In the genomic region with DNA sequence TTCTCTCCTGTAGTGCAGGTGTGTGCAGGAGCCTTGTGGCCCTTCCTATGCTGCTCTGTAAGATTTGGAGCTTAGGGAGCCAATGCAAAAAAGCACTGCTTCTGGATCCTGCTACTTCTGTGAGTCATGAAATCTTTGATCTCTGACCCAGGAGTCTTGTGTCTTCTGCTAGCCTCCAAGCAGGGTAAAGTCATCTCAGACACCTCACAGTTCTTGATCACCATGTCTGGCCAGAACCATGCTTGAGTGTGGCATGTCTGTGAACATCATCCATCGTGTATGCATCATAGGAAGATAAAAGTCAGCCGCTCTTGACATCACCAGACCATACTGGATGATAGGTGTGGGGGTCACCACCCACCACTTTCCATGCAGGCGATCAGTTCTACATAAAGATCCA, we compare ENCODE assay signal across 24 cellular contexts.
"Had no signal": no experiment of that assay in that cellular context is flagged by ENCODE, and none has a peak within 500 bp of the region (broad histone marks: within the 10 kb centered on the region; RNA-seq: fewer than 3 reads in every experiment).

No MANE protein-coding gene starts in this region.

- H3K4me1 ChIP-seq: foreskin keratinocyte had no signal

- H3K9me3 ChIP-seq: gastrocnemius medialis, heart left ventricle had no signal

- ATAC-seq: effector memory CD8-positive, alpha-beta T cell; foreskin keratinocyte; heart left ventricle had no signal

- H3K9me3 Mint-ChIP-seq: activated T-helper 2 cell treated with anti-CD3 and anti-CD28 coated beads, Interferon-gamma antibody, Interleukin-2, Interleukin-4, amounts not matched to agents 10 μg/mL and 5 μg/mL and 100 μg/mL, durations not matched to agents 14 hours and 24 hours and 36 hours; effector memory CD8-positive, alpha-beta T cell had no signal

- H3K4me3 Mint-ChIP-seq: activated naive CD4-positive, alpha-beta T cell treated with anti-CD3 and anti-CD28 coated beads for 36 hours; activated naive CD8-positive, alpha-beta T cell; effector memory CD8-positive, alpha-beta T cell had no signal

- H3K27ac Mint-ChIP-seq: activated naive CD4-positive, alpha-beta T cell treated with anti-CD3 and anti-CD28 coated beads for 36 hours; activated naive CD8-positive, alpha-beta T cell; activated T-helper 2 cell treated with anti-CD3 and anti-CD28 coated beads, Interferon-gamma antibody, Interleukin-2, Interleukin-4, amounts not matched to agents 10 μg/mL and 5 μg/mL and 100 μg/mL, durations not matched to agents 14 hours and 24 hours and 36 hours; effector memory CD8-positive, alpha-beta T cell had no signal

- H3K4me3 ChIP-seq: esophagus muscularis mucosa, gastrocnemius medialis, heart left ventricle had no signal

- H3K27me3 ChIP-seq: brain microvascular endothelial cell, esophagus muscularis mucosa, gastrocnemius medialis, heart left ventricle had no signal

- H3K27me3 Mint-ChIP-seq: activated naive CD8-positive, alpha-beta T cell; effector memory CD8-positive, alpha-beta T cell had no signal

- H3K36me3 Mint-ChIP-seq: activated naive CD8-positive, alpha-beta T cell had no signal

- DNase-seq: activated CD4-positive, alpha-beta T cell treated with anti-CD3 and anti-CD28 coated beads for 48 hours; activated CD4-positive, alpha-beta T cell treated with anti-CD3 and anti-CD28 coated beads, Interleukin-2, amount 50 U/mL, for 1 hour; activated CD4-positive, alpha-beta T cell treated with anti-CD3 and anti-CD28 coated beads, Interleukin-2, amount 50 U/mL, for 48 hours; activated CD4-positive, CD25-positive, alpha-beta regulatory T cell; activated CD4-positive, CD25-positive, alpha-beta regulatory T cell treated with anti-CD3 and anti-CD28 coated beads, Interleukin-2, amount 50 U/mL, for 72 hours; activated CD8-positive, alpha-beta memory T cell treated with anti-CD3 and anti-CD28 coated beads, Interleukin-2, amount 50 U/mL, for 48 hours; activated effector memory CD4-positive, alpha-beta T cell treated with anti-CD3 and anti-CD28 coated beads, Interleukin-2, amount 50 U/mL, for 16 hours; activated naive CD4-positive, alpha-beta T cell treated with anti-CD3 and anti-CD28 coated beads for 36 hours; activated T-cell treated with anti-CD3 and anti-CD28 coated beads for 4 hours; brain microvascular endothelial cell; caudate nucleus; cortex of kidney; dermis blood vessel endothelial cell; effector CD4-positive, alpha-beta T cell; effector memory CD8-positive, alpha-beta T cell; erythroblast; foreskin keratinocyte; gastrocnemius medialis; glutamatergic neuron; heart left ventricle; T-helper 2 cell had no signal

- H3K36me3 ChIP-seq: brain microvascular endothelial cell, esophagus muscularis mucosa, gastrocnemius medialis, heart left ventricle had no signal
